In the genomic region with DNA sequence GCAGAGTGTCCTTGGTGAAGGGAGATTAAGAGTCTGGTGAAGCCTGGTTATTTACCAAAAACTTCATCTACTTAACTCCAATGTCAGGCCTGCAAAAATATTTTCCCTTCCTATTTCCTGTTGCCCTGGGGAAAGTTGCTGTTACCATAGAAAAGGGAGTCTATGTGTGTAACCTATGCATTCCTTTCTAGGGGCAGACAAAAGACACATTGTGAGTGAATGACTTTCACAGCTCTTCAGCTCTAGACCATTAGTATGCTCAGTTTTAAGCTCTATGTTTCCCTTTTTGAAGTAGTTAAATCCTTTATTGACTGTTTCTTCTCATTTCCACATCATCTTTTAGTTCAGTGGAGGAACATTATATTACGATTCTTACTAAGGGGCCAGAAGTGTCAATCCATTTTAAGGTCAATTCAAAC, we compare ENCODE assay signal across 11 cellular contexts. TPM values are rescaled to one million over a fixed set of nuclear protein-coding genes. Genes with fewer than 3 reads are reported as not detected.
A peak's percentile ranks its signal among the peaks of the same experiment; 100 is the strongest.
DNase-seq lines count a peak whose midpoint lies in the region; ATAC-seq and FAIRE-seq lines count a peak whose summit lies in the region.
"Had no signal": no experiment of that assay in that cellular context is flagged by ENCODE, and none has a peak within 500 bp of the region (broad histone marks: within the 10 kb centered on the region; RNA-seq: fewer than 3 reads in every experiment).

No MANE protein-coding gene starts in this region.

- no peaks in the 10 kb centered on the region for H3K9me3 Mint-ChIP-seq in stimulated activated memory B cell treated with anti-CD40 and anti-IgM and Interleukin-4, amounts not matched to agents 10 μg/mL and 1 μg/mL and 100 μg/mL, for 72 hours

- H3K27ac Mint-ChIP-seq in stimulated activated memory B cell treated with anti-CD40 and anti-IgM and Interleukin-4, amounts not matched to agents 10 μg/mL and 1 μg/mL and 100 μg/mL, for 72 hours: no peak overlapping the region
- H3K27ac Mint-ChIP-seq: CD4-positive, CD25-positive, alpha-beta regulatory T cell had no signal

- peak; percentile 10 for DNase-seq in AG20443 (ENCODE audit: low spot score)
- peak; percentile 64 for DNase-seq in LHCN-M2 (ENCODE audit: low read depth)
- peak; percentile 93 for DNase-seq in dermis blood vessel endothelial cell
- DNase-seq in left kidney (ENCODE audit: low read depth, low spot score): peak; percentile 85
- DNase-seq in GM19239 (ENCODE audit: insufficient read length, low spot score): no peak
- no peak for DNase-seq in NCI-H1417 treated with DMSO at 0.1 percent for 48 hours (lab: John Stamatoyannopoulos, UW)
- DNase-seq: activated CD4-positive, alpha-beta T cell treated with anti-CD3 and anti-CD28 coated beads, Interleukin-2, amount 50 U/mL, for 4 hours; CD4-positive, CD25-positive, alpha-beta regulatory T cell had no signal

- FAIRE-seq in GM19239 (lab: Jason Lieb, UNC): no peak
- FAIRE-seq: GM12891 had no signal

- H3K4me1 Mint-ChIP-seq in stimulated activated memory B cell treated with anti-CD40 and anti-IgM and Interleukin-4, amounts not matched to agents 10 μg/mL and 1 μg/mL and 100 μg/mL, for 72 hours: no peaks in the 10 kb centered on the region
- H3K4me1 Mint-ChIP-seq: CD4-positive, CD25-positive, alpha-beta regulatory T cell had no signal

- no peak for ATAC-seq in HG02852 (IDR thresholded peaks at IDR 0.05; ENCODE audit: unreplicated experiment)
- no peak for ATAC-seq in stimulated activated memory B cell treated with anti-CD40 and anti-IgM and Interleukin-4, amounts not matched to agents 10 μg/mL and 1 μg/mL and 100 μg/mL, for 72 hours

- peaks cover 13% of the 10 kb centered on the region for H3K27me3 Mint-ChIP-seq in stimulated activated memory B cell treated with anti-CD40 and anti-IgM and Interleukin-4, amounts not matched to agents 10 μg/mL and 1 μg/mL and 100 μg/mL, for 72 hours
- H3K27me3 Mint-ChIP-seq: CD4-positive, CD25-positive, alpha-beta regulatory T cell had no signal

- H3K36me3 Mint-ChIP-seq in stimulated activated memory B cell treated with anti-CD40 and anti-IgM and Interleukin-4, amounts not matched to agents 10 μg/mL and 1 μg/mL and 100 μg/mL, for 72 hours: no peaks in the 10 kb centered on the region
- H3K36me3 Mint-ChIP-seq: CD4-positive, CD25-positive, alpha-beta regulatory T cell had no signal

- no peak overlapping the region for H3K4me3 Mint-ChIP-seq in stimulated activated memory B cell treated with anti-CD40 and anti-IgM and Interleukin-4, amounts not matched to agents 10 μg/mL and 1 μg/mL and 100 μg/mL, for 72 hours
- H3K4me3 Mint-ChIP-seq: CD4-positive, CD25-positive, alpha-beta regulatory T cell had no signal

RNA-seq across cellular contexts. Expression of a gene that starts 45.6 kb away (rescaled TPM):
- total RNA-seq in LHCN-M2 (2014; rRNA removed): 92.1 and 138 TPM in 2 replicates
- 40.2 TPM for polyA plus RNA-seq in LHCN-M2 (2012)
- 82.5 and 85.4 TPM in 2 replicates for total RNA-seq in dermis blood vessel endothelial cell

Comparison
In these comparisons a context has a peak if more than half of its experiments do, and no peak if none do; other contexts are left out.
1. DNase-seq: peak in AG20443 (single experiment), LHCN-M2 (single experiment), dermis blood vessel endothelial cell (single experiment) and left kidney (single experiment); none in GM19239 (single experiment) and NCI-H1417 treated with DMSO at 0.1 percent for 48 hours (single experiment).